In genomic region chr1:5661196-5662130, GRCh38 we compare ENCODE assay signal across 17 cellular contexts.
DNase-seq lines count a peak whose midpoint lies in the region; ATAC-seq and TF ChIP-seq lines count a peak whose summit lies in the region.
"Had no signal": no experiment of that assay in that cellular context is flagged by ENCODE, and none has a peak within 500 bp of the region (broad histone marks: within the 10 kb centered on the region; RNA-seq: fewer than 3 reads in every experiment).

No MANE protein-coding gene starts in this region.

- no peak overlapping the region for H2BK12ac ChIP-seq in neuronal stem cell (ENCODE audit: low read length)

- H3K23ac ChIP-seq in neuronal stem cell (ENCODE audit: low read depth, low read length, poor library complexity) = no peak overlapping the region

- H4K91ac ChIP-seq in neuronal stem cell (ENCODE audit: low read depth, low read length, poor library complexity) = no peak overlapping the region

- peak overlapping the region; percentile 18 for H2BK120ac ChIP-seq in neuronal stem cell (ENCODE audit: low read depth, low read length)

- no peak overlapping the region for H2BK15ac ChIP-seq in neuronal stem cell (ENCODE audit: low read length)

- no peaks in the 10 kb centered on the region for H3K27me3 ChIP-seq in neuronal stem cell (ENCODE audit: control insufficient read depth in 3 of 3, insufficient read depth in 3 of 3, low read depth in 1 of 3, low read length in 3 of 3)
- peaks cover 0 to 38% of the 10 kb centered on the region in 2 donors for H3K27me3 ChIP-seq in tibial artery

- no peak overlapping the region for H3K4ac ChIP-seq in neuronal stem cell (ENCODE audit: low read length)

- H4K8ac ChIP-seq in neuronal stem cell (ENCODE audit: low read depth, low read length) = no peak overlapping the region

- H3K79me1 ChIP-seq in neuronal stem cell (ENCODE audit: low read depth, low read length) = no peaks in the 10 kb centered on the region

- 0 out of 2 replicates have a peak, but pooled peaks have one; percentile 8 for TF ChIP-seq EP300 in Ishikawa (IDR thresholded peaks at IDR 0.05; ENCODE audit: borderline replicate concordance)

- H3K4me2 ChIP-seq in neuronal stem cell (ENCODE audit: insufficient read depth, low read length, poor library complexity, severe bottlenecking) = no peak overlapping the region

- H3K9ac ChIP-seq in neuronal stem cell (ENCODE audit: low read depth, low read length, poor library complexity) = no peak overlapping the region
- H3K9ac ChIP-seq: GM23248 had no signal

- no peak for TF ChIP-seq CTCF in tibial artery (IDR thresholded peaks at IDR 0.05)

- H2BK5ac ChIP-seq in neuronal stem cell (ENCODE audit: low read length) = no peak overlapping the region

- intact Hi-C loops in Right ventricle myocardium superior (cut with DNase I) (no loop called here), tibial artery (cut with DNase I; ENCODE audit: low total_unique reads) (no loop called here)

- no peak overlapping the region for H2AK5ac ChIP-seq in neuronal stem cell (ENCODE audit: low read depth, low read length)

- H3K18ac ChIP-seq in neuronal stem cell (ENCODE audit: low read length) = no peak overlapping the region

- no CpG with 5 or more reads among the region's 24 CpGs for WGBS in neuronal stem cell (ENCODE audit: extremely low coverage in 2 of 2, insufficient read length in 2 of 2, insufficient replicate concordance in 1 of 2), 2 donors

- H3K4me1 ChIP-seq in neuronal stem cell (ENCODE audit: control insufficient read depth in 2 of 2, insufficient read depth in 1 of 2, low read depth in 1 of 2, low read length in 2 of 2) (no peaks in the 10 kb centered on the region), tibial artery (peaks cover 0 to 8% (median 0%) of the 10 kb centered on the region in 4 donors)

- H3K27ac ChIP-seq in neuronal stem cell (replicated peaks; ENCODE audit: low read length) (no peak overlapping the region), tibial artery (no peak overlapping the region)
- H3K27ac ChIP-seq: GM23248 had no signal

- no peak for ATAC-seq in Right ventricle myocardium superior (ENCODE audit: poor library complexity)
- ATAC-seq: HCT116, PC-3 had no signal

- H3K9me3 ChIP-seq in neuronal stem cell (replicated peaks in 1 of 2; ENCODE audit: control insufficient read depth in 2 of 2, insufficient read depth in 1 of 2, low read depth in 1 of 2, low read length in 2 of 2) = peaks cover 0 to 2% of the 10 kb centered on the region in 2 donors
- no peaks in the 10 kb centered on the region for H3K9me3 ChIP-seq in tibial artery

- H3K14ac ChIP-seq in neuronal stem cell (ENCODE audit: low read length) = no peak overlapping the region

- H3K36me3 ChIP-seq in neuronal stem cell (replicated peaks in 1 of 2; ENCODE audit: control insufficient read depth in 2 of 2, insufficient read depth in 2 of 2, low read length in 2 of 2) (no peaks in the 10 kb centered on the region), tibial artery (no peaks in the 10 kb centered on the region)

- H2AFZ ChIP-seq in neuronal stem cell (ENCODE audit: low read length) = no peak overlapping the region
- H2AFZ ChIP-seq: GM23248 had no signal

- H3K4me3 ChIP-seq in neuronal stem cell (ENCODE audit: low read length in 2 of 2) = no peak overlapping the region
- no peak overlapping the region for H3K4me3 ChIP-seq in tibial artery
- H3K4me3 ChIP-seq: GM23248 had no signal

- DNase-seq in COLO668 (lab: John Stamatoyannopoulos, UW; ENCODE audit: unreplicated experiment) (peak; percentile 62), Right ventricle myocardium superior (peak; percentile 49), neuronal stem cell (ENCODE audit: low spot score) (no peak), NCI-H446 (lab: John Stamatoyannopoulos, UW) (no peak), tibial artery (no peak), hypothalamus (lab: John Stamatoyannopoulos, UW) (no peak)
- DNase-seq: GF-D8, GM23248, KG1, NCI-H146, NCI-H2081, NCI-H226, NCI-H526, PC-3, SW 1271 had no signal

- TF ChIP-seq RAD21 in Ishikawa (IDR thresholded peaks at IDR 0.05; ENCODE audit: low read depth) = no peak

TF ChIP-seq in Ishikawa, 13 proteins besides CTCF, POLR2A, EP300 and RAD21:
- no peak for TF ChIP-seq CREB1 (IDR thresholded peaks at IDR 0.05; ENCODE audit: low read depth)
- no peak for TF ChIP-seq TCF12 (IDR thresholded peaks at IDR 0.05; ENCODE audit: low read depth)
- TF ChIP-seq NFIC (IDR thresholded peaks at IDR 0.05) = peak; percentile 67

Comparison
In these comparisons a context has a peak if more than half of its experiments do, and no peak if none do; other contexts are left out.
1. DNase-seq: peak in COLO668 (single experiment) and Right ventricle myocardium superior (single experiment); none in neuronal stem cell (single experiment), NCI-H446 (0 of 2), tibial artery (0 of 2) and hypothalamus (0 of 51).